ENCODE assay signal across 17 cellular contexts in genomic region chr3:144868506-144868905, GRCh38.
DNase-seq lines count a peak whose midpoint lies in the region; TF ChIP-seq lines count a peak whose summit lies in the region.
"Had no signal": no experiment of that assay in that cellular context is flagged by ENCODE, and none has a peak within 500 bp of the region (broad histone marks: within the 10 kb centered on the region; RNA-seq: fewer than 3 reads in every experiment).

No MANE protein-coding gene starts in this region.

- peak; percentile 8 for DNase-seq in LHCN-M2 (ENCODE audit: low read depth)
- peak; percentile 2 to 33 for DNase-seq in cardiac fibroblast (ENCODE audit: low read depth in 2 of 2)
- peak; percentile 72 for DNase-seq in fibroblast of gingiva (ENCODE audit: low read depth)
- DNase-seq in fibroblast of the aortic adventitia (ENCODE audit: low read depth), result peak; percentile 2
- no peak for DNase-seq in activated gamma-delta T cell (lab: John Stamatoyannopoulos, UW)
- no peak for DNase-seq in CD14-positive monocyte (ENCODE audit: low spot score)
- DNase-seq in NCI-H1048 (lab: John Stamatoyannopoulos, UW), result no peak
- no peak for DNase-seq in stomach
- DNase-seq: Calu3; CD8-positive, alpha-beta T cell; DMS79 treated with DMSO at 0.1 percent for 48 hours; GF-D8; H9; IMR-90 had no signal

- H3K4me3 ChIP-seq in cardiac fibroblast (replicated peaks in 1 of 2; ENCODE audit: low read depth in 2 of 2, low read length in 2 of 2) (no peak overlapping the region), fibroblast of the aortic adventitia (ENCODE audit: low read depth, low read length) (no peak overlapping the region), stomach (no peak overlapping the region)
- H3K4me3 ChIP-seq: BLaER1, K562 had no signal

- H3K4me1 ChIP-seq in stomach, result no peaks in the 10 kb centered on the region

- no peak for TF ChIP-seq EP300 in stomach (IDR thresholded peaks at IDR 0.05)

- no peak overlapping the region for H3K27ac ChIP-seq in stomach
- H3K27ac ChIP-seq: BLaER1, HL-60 had no signal

- H3K9me3 Mint-ChIP-seq in CD14-positive monocyte, result peaks cover 0 to 3% (median 0%) of the 10 kb centered on the region in 7 donors
- H3K9me3 Mint-ChIP-seq: H9 had no signal

- H3K9me3 ChIP-seq in stomach, result no peaks in the 10 kb centered on the region
- H3K9me3 ChIP-seq: BLaER1 had no signal

- H3K27ac Mint-ChIP-seq in CD14-positive monocyte, result no peak overlapping the region
- H3K27ac Mint-ChIP-seq: CD8-positive, alpha-beta T cell had no signal

- peaks cover 0 to 4% (median 0%) of the 10 kb centered on the region in 3 donors for H3K27me3 Mint-ChIP-seq in CD14-positive monocyte (ENCODE audit: low read depth in 3 of 3)

- TF ChIP-seq CTCF in cardiac fibroblast (IDR thresholded peaks at IDR 0.05; ENCODE audit: low read depth, low read length) (no peak), fibroblast of the aortic adventitia (IDR thresholded peaks at IDR 0.05; ENCODE audit: insufficient read depth, low read length) (no peak), CD14-positive monocyte (IDR thresholded peaks at IDR 0.05) (no peak), stomach (IDR thresholded peaks at IDR 0.05) (no peak)

- no peaks in the 10 kb centered on the region for H3K36me3 ChIP-seq in stomach
- H3K36me3 ChIP-seq: BLaER1 had no signal

- H3K4me1 Mint-ChIP-seq in CD14-positive monocyte, result peaks cover 12% of the 10 kb centered on the region

- H3K36me3 Mint-ChIP-seq in CD14-positive monocyte, result no peaks in the 10 kb centered on the region
- H3K36me3 Mint-ChIP-seq: CD8-positive, alpha-beta T cell had no signal

- H3K4me3 Mint-ChIP-seq in CD14-positive monocyte, result no peak overlapping the region
- H3K4me3 Mint-ChIP-seq: CD8-positive, alpha-beta T cell; H9 had no signal

- intact Hi-C loops in CD14-positive monocyte (cut with micrococcal nuclease) (no loop called here), stomach (cut with DNase I; ENCODE audit: low total_unique reads) (no loop called here)

- no peaks in the 10 kb centered on the region for H3K27me3 ChIP-seq in stomach
- H3K27me3 ChIP-seq: BLaER1 had no signal

- TF ChIP-seq POLR2A in stomach (IDR thresholded peaks at IDR 0.05), result no peak

Comparison
In these comparisons a context has a peak if more than half of its experiments do, and no peak if none do; other contexts are left out.
1. DNase-seq: peak in LHCN-M2 (single experiment), cardiac fibroblast (2 of 2), fibroblast of gingiva (single experiment) and fibroblast of the aortic adventitia (single experiment); none in activated gamma-delta T cell (single experiment), CD14-positive monocyte (single experiment), NCI-H1048 (single experiment) and stomach (single experiment).